In the genomic region with DNA sequence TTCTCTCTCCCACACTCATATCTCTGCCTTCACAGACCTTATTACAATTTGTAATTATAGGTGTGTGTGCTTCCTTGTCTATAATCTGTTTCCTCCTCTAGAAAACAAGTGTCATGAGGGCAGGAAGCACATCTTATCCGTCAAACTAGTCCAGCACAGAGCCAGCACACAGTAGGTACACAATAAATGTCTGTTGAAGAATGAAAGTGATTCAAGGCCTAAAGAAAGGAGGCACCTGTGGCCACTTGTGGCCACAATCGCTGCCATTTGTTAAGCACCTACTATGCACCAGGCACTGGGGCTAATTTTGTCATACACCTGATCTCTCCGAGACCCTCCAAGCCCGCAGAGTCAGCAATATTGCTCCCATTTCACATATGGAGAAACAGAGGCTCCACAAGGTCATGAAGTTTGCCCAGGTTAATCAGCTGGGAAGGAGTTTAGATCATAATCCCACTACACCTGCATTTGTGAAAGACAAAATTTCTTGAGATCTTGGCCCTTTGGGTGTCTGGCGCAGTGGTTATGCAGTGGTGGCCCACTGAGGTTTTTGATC, we compare ENCODE assay signal across 25 cellular contexts.
DNase-seq lines count a peak whose midpoint lies in the region; ATAC-seq, FAIRE-seq and TF ChIP-seq lines count a peak whose summit lies in the region.
"Had no signal": no experiment of that assay in that cellular context is flagged by ENCODE, and none has a peak within 500 bp of the region (broad histone marks: within the 10 kb centered on the region; RNA-seq: fewer than 3 reads in every experiment).

No MANE protein-coding gene starts in this region.

- TF ChIP-seq EP300 in HepG2 (IDR thresholded peaks at IDR 0.05; ENCODE audit: low read depth in 2 of 2, low read length in 2 of 2) (no peak), HepG2 (CRISPR knock-in tag; IDR thresholded peaks at IDR 0.05; ENCODE audit: borderline replicate concordance) (no peak), sigmoid colon (IDR thresholded peaks at IDR 0.05) (no peak)

- no peaks in the 10 kb centered on the region for H3K27me3 Mint-ChIP-seq in MCF 10A (ENCODE audit: insufficient read depth, unreplicated experiment)
- H3K27me3 Mint-ChIP-seq in activated T-cell treated with anti-CD3 and anti-CD28 coated beads, Interleukin-2, amount 50 U/mL, for 4 hours (ENCODE audit: low read depth): no peaks in the 10 kb centered on the region
- H3K27me3 Mint-ChIP-seq in CD8-positive, alpha-beta memory T cell: peaks cover 3 to 4% of the 10 kb centered on the region in 2 donors
- H3K27me3 Mint-ChIP-seq: activated naive CD4-positive, alpha-beta T cell treated with anti-CD3 and anti-CD28 coated beads, Interleukin-2, amount 50 U/mL, for 24 hours; B cell had no signal

- H3K4me1 ChIP-seq in breast epithelium (peaks cover 35 to 44% of the 10 kb centered on the region in 2 donors), HepG2 (ENCODE audit: insufficient read depth, low read length) (peaks cover 55% of the 10 kb centered on the region), sigmoid colon (peaks cover 0 to 100% (median 100%) of the 10 kb centered on the region in 4 donors), upper lobe of right lung (peaks cover 97% of the 10 kb centered on the region)
- H3K4me1 ChIP-seq in CD8-positive, alpha-beta memory T cell (ENCODE audit: insufficient read depth, low read length): no peaks in the 10 kb centered on the region

- POLR2A ChIA-PET in MCF 10A (lab: Yijun Ruan, JAX): no interaction called here
- POLR2A ChIA-PET in HepG2 (lab: Yijun Ruan, JAX): interaction anchor here (0.7 kb wide), 1 partner anchor 160 kb away, joined by 3 read pairs; no protein-coding TSS in a partner anchor
- POLR2A ChIA-PET in CD8-positive, alpha-beta memory T cell (lab: Charles Lee): no interaction called here

- no peaks in the 10 kb centered on the region for H3K9me3 Mint-ChIP-seq in MCF 10A (ENCODE audit: unreplicated experiment)
- no peaks in the 10 kb centered on the region for H3K9me3 Mint-ChIP-seq in activated T-cell treated with anti-CD3 and anti-CD28 coated beads, Interleukin-2, amount 50 U/mL, for 4 hours
- no peaks in the 10 kb centered on the region for H3K9me3 Mint-ChIP-seq in CD8-positive, alpha-beta memory T cell
- H3K9me3 Mint-ChIP-seq: activated naive CD4-positive, alpha-beta T cell treated with anti-CD3 and anti-CD28 coated beads, Interleukin-2, amount 50 U/mL, for 24 hours; immature natural killer cell; memory B cell had no signal

- no peaks in the 10 kb centered on the region for H3K79me2 ChIP-seq in HepG2 (ENCODE audit: insufficient read depth, low read length)

- no peaks in the 10 kb centered on the region for H3K36me3 Mint-ChIP-seq in MCF 10A (ENCODE audit: insufficient read depth, unreplicated experiment)
- H3K36me3 Mint-ChIP-seq in activated T-cell treated with anti-CD3 and anti-CD28 coated beads, Interleukin-2, amount 50 U/mL, for 4 hours (ENCODE audit: insufficient read depth): no peaks in the 10 kb centered on the region
- H3K36me3 Mint-ChIP-seq in CD8-positive, alpha-beta memory T cell: no peaks in the 10 kb centered on the region
- H3K36me3 Mint-ChIP-seq: activated naive CD4-positive, alpha-beta T cell treated with anti-CD3 and anti-CD28 coated beads, Interleukin-2, amount 50 U/mL, for 24 hours; immature natural killer cell; memory B cell had no signal

- H3K27me3 ChIP-seq in breast epithelium: no peaks in the 10 kb centered on the region
- no peaks in the 10 kb centered on the region for H3K27me3 ChIP-seq in HepG2 (ENCODE audit: control insufficient read depth in 1 of 2, insufficient read depth in 2 of 2, low read length in 2 of 2)
- no peaks in the 10 kb centered on the region for H3K27me3 ChIP-seq in sigmoid colon
- H3K27me3 ChIP-seq in upper lobe of right lung: no peaks in the 10 kb centered on the region
- no peaks in the 10 kb centered on the region for H3K27me3 ChIP-seq in CD8-positive, alpha-beta memory T cell (ENCODE audit: insufficient read depth, low read length, poor library complexity, severe bottlenecking)
- H3K27me3 ChIP-seq: dorsolateral prefrontal cortex had no signal

- no peak for DNase-seq in breast epithelium (ENCODE audit: low spot score in 2 of 2)
- DNase-seq in MCF 10A (ENCODE audit: unreplicated experiment): no peak
- no peak for DNase-seq in HepG2 (ENCODE audit: low spot score)
- DNase-seq in sigmoid colon: no peak
- no peak for DNase-seq in upper lobe of right lung
- no peak for DNase-seq in NCI-H2171 (lab: John Stamatoyannopoulos, UW)
- DNase-seq in activated T-cell treated with anti-CD3 and anti-CD28 coated beads, Interleukin-2, amount 50 U/mL, for 4 hours: no peak
- DNase-seq in CD8-positive, alpha-beta memory T cell: no peak
- DNase-seq: activated CD4-positive, alpha-beta T cell treated with anti-CD3 and anti-CD28 coated beads, Interleukin-2, amount 50 U/mL, for 1 hour; activated T-cell treated with anti-CD3 and anti-CD28 coated beads for 4 hours; dorsolateral prefrontal cortex; erythroblast; immature natural killer cell; KBM-7; NCI-H2081; NCI-H524; stimulated activated CD4-positive, alpha-beta T cell treated with anti-CD3 and anti-CD28 coated beads, Interleukin-15, amount 100 ng/mL, for 24 hours; stimulated activated naive CD4-positive, alpha-beta T cell treated with Interleukin-2 at 50 U/mL for 16 hours had no signal

- intact Hi-C loops in breast epithelium (cut with DNase I; ENCODE audit: low total_unique reads): no loop called here
- intact Hi-C loops in MCF 10A (cut with micrococcal nuclease): no loop called here
- intact Hi-C loops in HepG2 (cut with micrococcal nuclease; ENCODE audit: unreplicated experiment): no loop called here
- intact Hi-C loops in sigmoid colon (cut with DNase I): no loop called here
- intact Hi-C loops in upper lobe of right lung (cut with DNase I): no loop called here

- H3K27ac ChIP-seq in breast epithelium: peak overlapping the region; percentile 91 to 95
- no peak overlapping the region for H3K27ac ChIP-seq in HepG2 (ENCODE audit: extremely low read length, insufficient read depth, low read length)
- peak overlapping the region; percentile 94 to 98 (median 98) for H3K27ac ChIP-seq in sigmoid colon
- peak overlapping the region; percentile 80 for H3K27ac ChIP-seq in upper lobe of right lung
- H3K27ac ChIP-seq in CD8-positive, alpha-beta memory T cell (ENCODE audit: low read depth, low read length): no peak overlapping the region
- H3K27ac ChIP-seq: 22Rv1, HL-60 had no signal

- H3K4me1 Mint-ChIP-seq in MCF 10A (ENCODE audit: insufficient read depth, unreplicated experiment): peaks cover 7% of the 10 kb centered on the region
- H3K4me1 Mint-ChIP-seq in activated T-cell treated with anti-CD3 and anti-CD28 coated beads, Interleukin-2, amount 50 U/mL, for 4 hours (ENCODE audit: low read depth): no peaks in the 10 kb centered on the region
- no peaks in the 10 kb centered on the region for H3K4me1 Mint-ChIP-seq in CD8-positive, alpha-beta memory T cell
- H3K4me1 Mint-ChIP-seq: activated naive CD4-positive, alpha-beta T cell treated with anti-CD3 and anti-CD28 coated beads, Interleukin-2, amount 50 U/mL, for 24 hours; immature natural killer cell; memory B cell had no signal

- no peak overlapping the region for H3K4me3 Mint-ChIP-seq in MCF 10A (ENCODE audit: unreplicated experiment)
- no peak overlapping the region for H3K4me3 Mint-ChIP-seq in activated T-cell treated with anti-CD3 and anti-CD28 coated beads, Interleukin-2, amount 50 U/mL, for 4 hours
- H3K4me3 Mint-ChIP-seq in CD8-positive, alpha-beta memory T cell: no peak overlapping the region
- H3K4me3 Mint-ChIP-seq: activated naive CD4-positive, alpha-beta T cell treated with anti-CD3 and anti-CD28 coated beads, Interleukin-2, amount 50 U/mL, for 24 hours; B cell; immature natural killer cell; memory B cell had no signal

- H3K9ac ChIP-seq in HepG2 (ENCODE audit: insufficient read depth, low read depth, low read length): no peak overlapping the region

- TF ChIP-seq CTCF in breast epithelium (IDR thresholded peaks at IDR 0.05) (no peak), MCF 10A (IDR thresholded peaks at IDR 0.05; ENCODE audit: unreplicated experiment) (no peak), HepG2 (CRISPR knock-in tag; IDR thresholded peaks at IDR 0.05) (no peak), sigmoid colon (IDR thresholded peaks at IDR 0.05) (no peak), upper lobe of right lung (IDR thresholded peaks at IDR 0.05) (no peak)

- H3K4me3 ChIP-seq in breast epithelium: no peak overlapping the region
- no peak overlapping the region for H3K4me3 ChIP-seq in HepG2 (replicated peaks in 1 of 3; ENCODE audit: insufficient read depth in 1 of 3, low read depth in 2 of 3, low read length in 3 of 3)
- no peak overlapping the region for H3K4me3 ChIP-seq in sigmoid colon
- H3K4me3 ChIP-seq in upper lobe of right lung: no peak overlapping the region
- H3K4me3 ChIP-seq in CD8-positive, alpha-beta memory T cell (ENCODE audit: low read length): no peak overlapping the region
- H3K4me3 ChIP-seq: dorsolateral prefrontal cortex had no signal

- peaks cover 10% of the 10 kb centered on the region; the same call in 1 of the 2 replicates for H4K20me1 ChIP-seq in HepG2 (ENCODE audit: insufficient read depth, low read length)

- no TSS peak for BruUV-seq in MCF 10A (replicated peaks; lab: Mats Ljungman, UMichigan)
- no TSS peak for BruUV-seq in HepG2 (replicated peaks; lab: Mats Ljungman, UMichigan)

- H2AFZ ChIP-seq in HepG2 (ENCODE audit: low read length): no peak overlapping the region

- FAIRE-seq in HepG2 (lab: Jason Lieb, UNC): no peak
- FAIRE-seq: D721Med, G401.6 had no signal

- TF ChIP-seq RAD21 in HepG2 (CRISPR knock-in tag; IDR thresholded peaks at IDR 0.05): no peak

- ATAC-seq in HepG2 (no peak), upper lobe of right lung (no peak)
- ATAC-seq in activated T-cell treated with anti-CD3 and anti-CD28 coated beads, Interleukin-2, amount 50 U/mL, for 4 hours: no peak

- TF ChIP-seq POLR2A in breast epithelium (IDR thresholded peaks at IDR 0.05): no peak
- no peak for TF ChIP-seq POLR2A in HepG2 (IDR thresholded peaks at IDR 0.05; ENCODE audit: insufficient read depth in 1 of 2, low read depth in 2 of 2, low read length in 2 of 2)
- no peak for TF ChIP-seq POLR2A in sigmoid colon (IDR thresholded peaks at IDR 0.05)

- H3K9me3 ChIP-seq in breast epithelium (no peaks in the 10 kb centered on the region), HepG2 (ENCODE audit: low read length) (no peaks in the 10 kb centered on the region), sigmoid colon (no peaks in the 10 kb centered on the region), upper lobe of right lung (no peaks in the 10 kb centered on the region)
- no peaks in the 10 kb centered on the region for H3K9me3 ChIP-seq in CD8-positive, alpha-beta memory T cell (ENCODE audit: low read length)

- WGBS in HepG2 (ENCODE audit: low lambda C conversion rate): 67% methylated on average over 5 of the region's 5 CpGs
- WGBS in sigmoid colon, 2 donors: 77 to 91% methylated on average over 5 of the region's 5 CpGs

- no peak overlapping the region for H3K27ac Mint-ChIP-seq in MCF 10A (ENCODE audit: low read depth, unreplicated experiment)
- H3K27ac Mint-ChIP-seq in CD8-positive, alpha-beta memory T cell: no peak overlapping the region
- H3K27ac Mint-ChIP-seq: activated naive CD4-positive, alpha-beta T cell treated with anti-CD3 and anti-CD28 coated beads, Interleukin-2, amount 50 U/mL, for 24 hours; B cell; immature natural killer cell; memory B cell had no signal

- no peak overlapping the region for H3K4me2 ChIP-seq in HepG2 (ENCODE audit: low read depth, low read length)

- H3K36me3 ChIP-seq in breast epithelium (no peaks in the 10 kb centered on the region), HepG2 (replicated peaks in 1 of 2; ENCODE audit: control insufficient read depth in 1 of 2, insufficient read depth in 2 of 2, low read length in 2 of 2) (0 out of 5 replicates have a peak, but pooled peaks cover 0 to under 1% of the 10 kb centered on the region in 2 experiments), sigmoid colon (peaks cover 0 to 13% (median 2%) of the 10 kb centered on the region in 4 donors), upper lobe of right lung (peaks cover 13% of the 10 kb centered on the region)
- no peaks in the 10 kb centered on the region for H3K36me3 ChIP-seq in CD8-positive, alpha-beta memory T cell (ENCODE audit: insufficient read depth, low read length)

- CTCF ChIA-PET in MCF 10A (lab: Yijun Ruan, JAX): interaction anchor here (1.1 kb wide), 1 partner anchor 35 kb away, joined by 3 read pairs; no protein-coding TSS in a partner anchor
- CTCF ChIA-PET in HepG2 (lab: Yijun Ruan, JAX; ENCODE audit: low intra/inter-chr PET ratio, low total read pairs): no interaction called here
- CTCF ChIA-PET in CD8-positive, alpha-beta memory T cell (lab: Charles Lee): no interaction called here

- in situ Hi-C loops in HepG2 (cut with HindIII; ENCODE audit: extremely low pct_ligation_motif_present, low pct_unique_long_range_greater_than_20kb): no loop called here

Comparison
In these comparisons a context has a peak if more than half of its experiments do, and no peak if none do; other contexts are left out.
1. H3K27ac ChIP-seq: peak in breast epithelium (2 of 2), sigmoid colon (4 of 4) and upper lobe of right lung (single experiment); none in HepG2 (single experiment) and CD8-positive, alpha-beta memory T cell (single experiment).